Comparison of ENCODE assay signal across 9 cellular contexts in the genomic region with DNA sequence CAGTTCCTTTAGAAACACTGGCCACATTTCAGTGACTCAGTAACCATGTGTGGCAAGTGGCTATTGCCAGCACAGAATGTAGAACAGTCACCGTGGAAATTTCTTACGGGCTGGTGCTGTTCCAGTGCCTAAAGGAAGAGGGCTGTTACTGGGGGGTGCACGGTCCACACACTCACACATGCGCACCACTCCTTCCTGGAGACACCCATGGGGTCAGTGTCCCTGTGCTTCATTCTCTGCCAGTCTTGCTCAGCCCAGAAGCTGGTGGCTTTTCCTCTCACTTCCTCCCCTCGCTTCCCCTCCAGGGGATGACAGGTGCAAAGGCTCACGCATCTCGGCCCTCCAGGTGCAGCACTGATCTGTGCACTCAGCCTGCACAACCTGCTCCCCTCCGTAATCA.
A peak's percentile ranks its signal among the peaks of the same experiment; 100 is the strongest.
DNase-seq lines count a peak whose midpoint lies in the region; ATAC-seq and TF ChIP-seq lines count a peak whose summit lies in the region.
"Had no signal": no experiment of that assay in that cellular context is flagged by ENCODE, and none has a peak within 500 bp of the region (broad histone marks: within the 10 kb centered on the region; RNA-seq: fewer than 3 reads in every experiment).

No MANE protein-coding gene starts in this region.

- DNase-seq in mucosa of descending colon (no peak), EL (no peak), NCI-H2081 (lab: John Stamatoyannopoulos, UW) (no peak), NCI-H1092 treated with DMSO at 0.1 percent for 48 hours (lab: John Stamatoyannopoulos, UW) (no peak), left lobe of liver (ENCODE audit: low spot score) (no peak)
- DNase-seq: NCI-H1105 had no signal

- H3K4me1 ChIP-seq in mucosa of descending colon (ENCODE audit: low read depth) = no peaks in the 10 kb centered on the region

- no peaks in the 10 kb centered on the region for H3K9me3 ChIP-seq in mucosa of descending colon

- H3K4me3 ChIP-seq in mucosa of descending colon = no peak overlapping the region

- intact Hi-C loops in mucosa of descending colon (cut with DNase I, micrococcal nuclease) = no loop called here

- peak; percentile 64 for ATAC-seq in GM18517 (IDR thresholded peaks at IDR 0.05; ENCODE audit: unreplicated experiment)
- ATAC-seq in GM21717 (IDR thresholded peaks at IDR 0.05; ENCODE audit: unreplicated experiment) = peak; percentile 63
- peak; percentile 68 for ATAC-seq in HG03469 (IDR thresholded peaks at IDR 0.05; ENCODE audit: unreplicated experiment)
- ATAC-seq in mucosa of descending colon = peak; percentile 57
- no peak for ATAC-seq in left lobe of liver

- no peak for TF ChIP-seq CTCF in mucosa of descending colon (IDR thresholded peaks at IDR 0.05)

- H3K36me3 ChIP-seq in mucosa of descending colon (ENCODE audit: low read depth) = no peaks in the 10 kb centered on the region
